In the genomic region with DNA sequence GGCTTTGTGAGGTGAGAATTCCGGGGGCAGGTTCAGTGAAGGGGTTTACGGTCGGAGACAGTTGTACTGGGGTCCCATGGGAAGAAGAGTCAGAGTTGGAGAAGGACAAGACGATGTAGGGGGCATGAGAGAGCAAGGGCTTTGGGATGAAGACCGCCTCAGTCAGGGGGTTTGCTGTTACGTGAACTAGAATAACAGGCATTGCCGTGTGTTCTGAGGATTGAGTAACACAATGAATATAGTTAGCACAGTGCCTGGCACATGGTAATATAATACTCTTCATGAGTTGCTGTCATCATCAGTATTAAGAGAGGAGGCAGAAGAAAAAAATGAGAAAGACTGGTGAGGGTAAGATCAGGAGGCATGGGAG, we compare ENCODE assay signal across 8 cellular contexts. TPM values are rescaled to one million over a fixed set of nuclear protein-coding genes. Genes with fewer than 3 reads are reported as not detected.
DNase-seq lines count a peak whose midpoint lies in the region; ATAC-seq, FAIRE-seq and TF ChIP-seq lines count a peak whose summit lies in the region.

No MANE protein-coding gene starts in this region.

- peaks cover 28% of the 10 kb centered on the region for H3K36me3 Mint-ChIP-seq in brain

- H3K4me2 ChIP-seq in mesenchymal stem cell (ENCODE audit: low read length, poor library complexity, severe bottlenecking), result peak overlapping the region; percentile 91

- H2BK12ac ChIP-seq in mesenchymal stem cell (ENCODE audit: low read length in 2 of 2), result no peak overlapping the region

- peak overlapping the region; percentile 95 to 99 (median 96) for H3K4me3 Mint-ChIP-seq in brain

- WGBS in mesenchymal stem cell, result 2% methylated on average over 7 of the region's 7 CpGs

- H2BK120ac ChIP-seq in mesenchymal stem cell (ENCODE audit: low read depth, low read length), result no peak overlapping the region

- peak overlapping the region; percentile 65 to 94 for H3K18ac ChIP-seq in mesenchymal stem cell (ENCODE audit: low read depth in 1 of 2, low read length in 2 of 2)

- peak overlapping the region; percentile 95 for H4K8ac ChIP-seq in mesenchymal stem cell (ENCODE audit: low read length)

- H3K4me1 Mint-ChIP-seq in brain, result peaks cover 36% of the 10 kb centered on the region

- H2BK5ac ChIP-seq in mesenchymal stem cell (ENCODE audit: low read depth, low read length, poor library complexity, severe bottlenecking), result no peak overlapping the region

- H2BK15ac ChIP-seq in mesenchymal stem cell (ENCODE audit: low read depth, poor library complexity, severe bottlenecking), result peak overlapping the region; percentile 97

- no peaks in the 10 kb centered on the region for H3K9me3 Mint-ChIP-seq in brain

- H3K4me1 ChIP-seq in cardiac muscle cell (ENCODE audit: low read depth), result peaks cover 5% of the 10 kb centered on the region
- H3K4me1 ChIP-seq in mesenchymal stem cell (ENCODE audit: control insufficient read depth, insufficient read depth, low read depth, low read length), result peaks cover 7% of the 10 kb centered on the region
- H3K4me1 ChIP-seq in uterus, result peaks cover 0 to 10% of the 10 kb centered on the region in 2 donors

- peak overlapping the region; percentile 95 to 99 (median 97) for H3K27ac Mint-ChIP-seq in brain

- H3K23ac ChIP-seq in mesenchymal stem cell (ENCODE audit: low read length in 2 of 2), result peak overlapping the region in 1 of 2 experiments; percentile 48

- peaks cover 38% of the 10 kb centered on the region for H3K79me1 ChIP-seq in mesenchymal stem cell (replicated peaks; ENCODE audit: low read length, poor library complexity, severe bottlenecking)

- H3K27me3 ChIP-seq in cardiac muscle cell (no peaks in the 10 kb centered on the region), mesenchymal stem cell (ENCODE audit: control insufficient read depth in 1 of 2, insufficient read depth in 1 of 2, low read length in 2 of 2) (no peaks in the 10 kb centered on the region), uterus (no peaks in the 10 kb centered on the region)

- H3K36me3 ChIP-seq in cardiac muscle cell, result peaks cover 19% of the 10 kb centered on the region
- H3K36me3 ChIP-seq in mesenchymal stem cell (ENCODE audit: control insufficient read depth in 1 of 2, insufficient read depth in 2 of 2, low read depth in 1 of 2, low read length in 2 of 2), result peaks cover 39 to 40% of the 10 kb centered on the region in 2 experiments
- H3K36me3 ChIP-seq in uterus, result no peaks in the 10 kb centered on the region

- H3K14ac ChIP-seq in mesenchymal stem cell (ENCODE audit: low read length in 2 of 2), result no peak overlapping the region

- TF ChIP-seq POLR2A in uterus (IDR thresholded peaks at IDR 0.05) (no peak), GM12892 (IDR thresholded peaks at IDR 0.05; ENCODE audit: low read depth, low read length) (no peak)

- DNase-seq in cardiac muscle cell (ENCODE audit: low read depth in 1 of 2, low spot score in 1 of 2), result no peak
- no peak for DNase-seq in Right ventricle myocardium inferior (ENCODE audit: missing footprints)
- DNase-seq in mesenchymal stem cell, result no peak
- no peak for DNase-seq in uterus
- no peak for DNase-seq in GM03348 (ENCODE audit: low spot score)
- DNase-seq in GM12892 (ENCODE audit: insufficient read length), result no peak
- DNase-seq in SKM-1 treated with dmso at 0.1 percent for 144 hours (lab: John Stamatoyannopoulos, UW; ENCODE audit: unreplicated experiment), result no peak

- H3K27ac ChIP-seq in cardiac muscle cell (peak overlapping the region; percentile 77), mesenchymal stem cell (ENCODE audit: low read length, poor library complexity, severe bottlenecking) (peak overlapping the region; percentile 91), uterus (peak overlapping the region; percentile 92 to 93)

- peak overlapping the region; percentile 94 for H3K9ac ChIP-seq in mesenchymal stem cell (ENCODE audit: low read length)

- peak overlapping the region; percentile 47 to 88 for H3K4ac ChIP-seq in mesenchymal stem cell (ENCODE audit: low read depth in 1 of 2, low read length in 2 of 2)

- H4K91ac ChIP-seq in mesenchymal stem cell (ENCODE audit: low read length), result no peak overlapping the region

- H3K27me3 Mint-ChIP-seq in brain, result peaks cover 18% of the 10 kb centered on the region

- H3K9me3 ChIP-seq in cardiac muscle cell (ENCODE audit: low read depth) (no peaks in the 10 kb centered on the region), mesenchymal stem cell (ENCODE audit: control insufficient read depth, low read length) (no peaks in the 10 kb centered on the region), uterus (no peaks in the 10 kb centered on the region)

- no peak for TF ChIP-seq CTCF in cardiac muscle cell (IDR thresholded peaks at IDR 0.05; ENCODE audit: low read depth, low read length)
- TF ChIP-seq CTCF in brain (conservative IDR thresholded peaks at IDR 0.05), result no peak
- TF ChIP-seq CTCF in uterus (IDR thresholded peaks at IDR 0.05), result no peak

- no peak overlapping the region for H2AFZ ChIP-seq in mesenchymal stem cell (ENCODE audit: low read depth, low read length)

- ATAC-seq in Right ventricle myocardium inferior, result no peak

- peak overlapping the region; percentile 58 for H2AK5ac ChIP-seq in mesenchymal stem cell (ENCODE audit: low read length, severe bottlenecking)

- no peak for FAIRE-seq in GM12892 (lab: Jason Lieb, UNC)

- peak overlapping the region; percentile 98 for H3K4me3 ChIP-seq in cardiac muscle cell
- H3K4me3 ChIP-seq in mesenchymal stem cell (ENCODE audit: insufficient read depth in 1 of 2, low read depth in 1 of 2, low read length in 2 of 2), result peak overlapping the region; percentile 87 to 92
- H3K4me3 ChIP-seq in uterus, result peak overlapping the region; percentile 67 to 73

- intact Hi-C loops in Right ventricle myocardium inferior (cut with DNase I) (loop anchor here (1.0 to 10.0 kb wide), 5 partner anchors 20 to 380 kb away; partner anchors contain the start of genes ARMC5, KAT8 and VKORC1), uterus (cut with DNase I; ENCODE audit: low total_unique reads) (no loop called here)

RNA-seq across cellular contexts. Expression of gene ZNF646, which starts 0.6 kb away (rescaled TPM):
- total RNA-seq in cardiac muscle cell (20.3 and 32.6 TPM in 2 replicates), Right ventricle myocardium inferior (9.9 TPM), uterus (10 to 100 TPM in 3 of 4 donors, 1 to 10 TPM in 1; 3.3 to 17.3 (median 15.1) TPM)
- polyA plus RNA-seq in cardiac muscle cell (7.1 and 8.5 TPM in 2 replicates), brain (ENCODE audit: insufficient read depth, low read depth, low replicate concordance) (25.8 TPM)
- 6.5 TPM for polyA plus RNA-seq in mesenchymal stem cell (2013, experiment 1 of 2)
- 5.2 TPM for polyA plus RNA-seq in mesenchymal stem cell (2013, experiment 2 of 2)
- 5.3 TPM for polyA plus RNA-seq in GM12892 (2012; ENCODE audit: missing spikeins)

RNA-seq across cellular contexts. Expression of gene ZNF668, which starts 0.8 kb away (rescaled TPM):
- 16.2 and 18.2 TPM in 2 replicates for total RNA-seq in cardiac muscle cell
- polyA plus RNA-seq in cardiac muscle cell, result 7.4 and 10.0 TPM in 2 replicates
- total RNA-seq in Right ventricle myocardium inferior, result 5.3 TPM
- 13.8 TPM for polyA plus RNA-seq in brain (ENCODE audit: insufficient read depth, low read depth, low replicate concordance)
- polyA plus RNA-seq in mesenchymal stem cell (2013, experiment 1 of 2), result 11.3 TPM
- polyA plus RNA-seq in mesenchymal stem cell (2013, experiment 2 of 2), result 12.2 TPM
- 10 to 100 TPM in 1 of 4 donors, 1 to 10 TPM in 3; 4.4 to 20.6 (median 6.4) TPM for total RNA-seq in uterus
- 3.2 TPM for polyA plus RNA-seq in GM12892 (2012; ENCODE audit: missing spikeins)

RNA-seq across cellular contexts. Expression of gene PRSS53, which starts 13.9 kb away (rescaled TPM):
- total RNA-seq in cardiac muscle cell (2.7 and 5.8 TPM in 2 replicates), Right ventricle myocardium inferior (0.62 TPM), uterus (1 to 10 TPM in 2 of 4 donors, under 1 TPM in 1, not detected in 1; under 0.01 to 5.5 (median 2.4) TPM)
- polyA plus RNA-seq in cardiac muscle cell (0.35 and 0.94 TPM in 2 replicates), brain (ENCODE audit: insufficient read depth, low read depth, low replicate concordance) (0.58 TPM)
- 2.1 TPM for polyA plus RNA-seq in mesenchymal stem cell (2013, experiment 1 of 2)
- 2.1 TPM for polyA plus RNA-seq in mesenchymal stem cell (2013, experiment 2 of 2)
- polyA plus RNA-seq in GM12892 (2012; ENCODE audit: missing spikeins), result 2.1 TPM

RNA-seq across cellular contexts. Expression of gene VKORC1, which starts 19.8 kb away (rescaled TPM):
- 146 and 148 TPM in 2 replicates for total RNA-seq in cardiac muscle cell
- polyA plus RNA-seq in cardiac muscle cell, result 161 and 188 TPM in 2 replicates
- total RNA-seq in Right ventricle myocardium inferior, result 41.1 TPM
- 131 TPM for polyA plus RNA-seq in brain (ENCODE audit: insufficient read depth, low read depth, low replicate concordance)
- 237 TPM for polyA plus RNA-seq in mesenchymal stem cell (2013, experiment 1 of 2)
- 255 TPM for polyA plus RNA-seq in mesenchymal stem cell (2013, experiment 2 of 2)
- 10 to 100 TPM; 68.7 to 81.8 (median 73.5) TPM for total RNA-seq in uterus
- polyA plus RNA-seq in GM12892 (2012; ENCODE audit: missing spikeins), result 78.4 TPM

RNA-seq across cellular contexts. Expression of gene BCKDK, which starts 33.4 kb away (rescaled TPM):
- total RNA-seq in cardiac muscle cell (109 and 121 TPM in 2 replicates), Right ventricle myocardium inferior (79.7 TPM), uterus (10 to 100 TPM; 15.3 to 32.1 (median 21.9) TPM)
- polyA plus RNA-seq in cardiac muscle cell (147 and 151 TPM in 2 replicates), brain (ENCODE audit: insufficient read depth, low read depth, low replicate concordance) (58.6 TPM)
- 43.8 TPM for polyA plus RNA-seq in mesenchymal stem cell (2013, experiment 1 of 2)
- polyA plus RNA-seq in mesenchymal stem cell (2013, experiment 2 of 2), result 43.8 TPM
- polyA plus RNA-seq in GM12892 (2012; ENCODE audit: missing spikeins), result 21.5 TPM
